In genomic region chr19:40433391-40434216, GRCh38 we compare ENCODE assay signal across 1 cellular context.
A peak's percentile ranks its signal among the peaks of the same experiment; 100 is the strongest.
TF ChIP-seq lines count a peak whose summit lies in the region.

No MANE protein-coding gene starts in this region.

TF ChIP-seq in GM12878, 131 proteins besides CTCF, POLR2A, EP300 and RAD21 (continued from another document):
- TF ChIP-seq, protein P1, sequence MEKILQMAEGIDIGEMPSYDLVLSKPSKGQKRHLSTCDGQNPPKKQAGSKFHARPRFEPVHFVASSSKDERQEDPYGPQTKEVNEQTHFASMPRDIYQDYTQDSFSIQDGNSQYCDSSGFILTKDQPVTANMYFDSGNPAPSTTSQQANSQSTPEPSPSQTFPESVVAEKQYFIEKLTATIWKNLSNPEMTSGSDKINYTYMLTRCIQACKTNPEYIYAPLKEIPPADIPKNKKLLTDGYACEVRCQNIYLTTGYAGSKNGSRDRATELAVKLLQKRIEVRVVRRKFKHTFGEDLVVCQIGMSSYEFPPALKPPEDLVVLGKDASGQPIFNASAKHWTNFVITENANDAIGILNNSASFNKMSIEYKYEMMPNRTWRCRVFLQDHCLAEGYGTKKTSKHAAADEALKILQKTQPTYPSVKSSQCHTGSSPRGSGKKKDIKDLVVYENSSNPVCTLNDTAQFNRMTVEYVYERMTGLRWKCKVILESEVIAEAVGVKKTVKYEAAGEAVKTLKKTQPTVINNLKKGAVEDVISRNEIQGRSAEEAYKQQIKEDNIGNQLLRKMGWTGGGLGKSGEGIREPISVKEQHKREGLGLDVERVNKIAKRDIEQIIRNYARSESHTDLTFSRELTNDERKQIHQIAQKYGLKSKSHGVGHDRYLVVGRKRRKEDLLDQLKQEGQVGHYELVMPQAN (conservative IDR thresholded peaks at IDR 0.05): 0 out of 2 replicates have a peak, but pooled peaks have one; percentile 40
- TF ChIP-seq IKZF2 (IDR thresholded peaks at IDR 0.05) (peak; percentile 75 to 76), SIX5 (IDR thresholded peaks at IDR 0.05; ENCODE audit: low read depth, low read length, severe bottlenecking) (no peak), ZNF622 (IDR thresholded peaks at IDR 0.05) (no peak), REST (IDR thresholded peaks at IDR 0.05; ENCODE audit: low read depth, low read length) (no peak), WRNIP1 (IDR thresholded peaks at IDR 0.05; ENCODE audit: borderline replicate concordance, low read depth, low read length) (no peak), SP1 (IDR thresholded peaks at IDR 0.05; ENCODE audit: low read depth, low read length) (no peak), CHD2 (IDR thresholded peaks at IDR 0.05; ENCODE audit: borderline replicate concordance, low read depth, low read length) (0 out of 2 replicates have a peak, but pooled peaks have one; percentile 39)
- TF ChIP-seq, protein P2, sequence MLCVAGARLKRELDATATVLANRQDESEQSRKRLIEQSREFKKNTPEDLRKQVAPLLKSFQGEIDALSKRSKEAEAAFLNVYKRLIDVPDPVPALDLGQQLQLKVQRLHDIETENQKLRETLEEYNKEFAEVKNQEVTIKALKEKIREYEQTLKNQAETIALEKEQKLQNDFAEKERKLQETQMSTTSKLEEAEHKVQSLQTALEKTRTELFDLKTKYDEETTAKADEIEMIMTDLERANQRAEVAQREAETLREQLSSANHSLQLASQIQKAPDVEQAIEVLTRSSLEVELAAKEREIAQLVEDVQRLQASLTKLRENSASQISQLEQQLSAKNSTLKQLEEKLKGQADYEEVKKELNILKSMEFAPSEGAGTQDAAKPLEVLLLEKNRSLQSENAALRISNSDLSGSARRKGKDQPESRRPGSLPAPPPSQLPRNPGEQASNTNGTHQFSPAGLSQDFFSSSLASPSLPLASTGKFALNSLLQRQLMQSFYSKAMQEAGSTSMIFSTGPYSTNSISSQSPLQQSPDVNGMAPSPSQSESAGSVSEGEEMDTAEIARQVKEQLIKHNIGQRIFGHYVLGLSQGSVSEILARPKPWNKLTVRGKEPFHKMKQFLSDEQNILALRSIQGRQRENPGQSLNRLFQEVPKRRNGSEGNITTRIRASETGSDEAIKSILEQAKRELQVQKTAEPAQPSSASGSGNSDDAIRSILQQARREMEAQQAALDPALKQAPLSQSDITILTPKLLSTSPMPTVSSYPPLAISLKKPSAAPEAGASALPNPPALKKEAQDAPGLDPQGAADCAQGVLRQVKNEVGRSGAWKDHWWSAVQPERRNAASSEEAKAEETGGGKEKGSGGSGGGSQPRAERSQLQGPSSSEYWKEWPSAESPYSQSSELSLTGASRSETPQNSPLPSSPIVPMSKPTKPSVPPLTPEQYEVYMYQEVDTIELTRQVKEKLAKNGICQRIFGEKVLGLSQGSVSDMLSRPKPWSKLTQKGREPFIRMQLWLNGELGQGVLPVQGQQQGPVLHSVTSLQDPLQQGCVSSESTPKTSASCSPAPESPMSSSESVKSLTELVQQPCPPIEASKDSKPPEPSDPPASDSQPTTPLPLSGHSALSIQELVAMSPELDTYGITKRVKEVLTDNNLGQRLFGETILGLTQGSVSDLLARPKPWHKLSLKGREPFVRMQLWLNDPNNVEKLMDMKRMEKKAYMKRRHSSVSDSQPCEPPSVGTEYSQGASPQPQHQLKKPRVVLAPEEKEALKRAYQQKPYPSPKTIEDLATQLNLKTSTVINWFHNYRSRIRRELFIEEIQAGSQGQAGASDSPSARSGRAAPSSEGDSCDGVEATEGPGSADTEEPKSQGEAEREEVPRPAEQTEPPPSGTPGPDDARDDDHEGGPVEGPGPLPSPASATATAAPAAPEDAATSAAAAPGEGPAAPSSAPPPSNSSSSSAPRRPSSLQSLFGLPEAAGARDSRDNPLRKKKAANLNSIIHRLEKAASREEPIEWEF (IDR thresholded peaks at IDR 0.05; ENCODE audit: insufficient replicate concordance, low read depth, low read length): no peak
